2 cellular contexts compared by ENCODE assay signal in genomic region chr19:19546751-19547162, GRCh38.
TF ChIP-seq lines count a peak whose summit lies in the region.

No MANE protein-coding gene starts in this region.

TF ChIP-seq in HepG2, 621 proteins besides CTCF, POLR2A, EP300 and RAD21:
- TF ChIP-seq, protein P1, sequence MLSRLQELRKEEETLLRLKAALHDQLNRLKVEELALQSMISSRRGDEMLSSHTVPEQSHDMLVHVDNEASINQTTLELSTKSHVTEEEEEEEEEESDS (CRISPR knock-in tag; IDR thresholded peaks at IDR 0.05; ENCODE audit: borderline replicate concordance) = no peak
- TF ChIP-seq, protein P2, sequence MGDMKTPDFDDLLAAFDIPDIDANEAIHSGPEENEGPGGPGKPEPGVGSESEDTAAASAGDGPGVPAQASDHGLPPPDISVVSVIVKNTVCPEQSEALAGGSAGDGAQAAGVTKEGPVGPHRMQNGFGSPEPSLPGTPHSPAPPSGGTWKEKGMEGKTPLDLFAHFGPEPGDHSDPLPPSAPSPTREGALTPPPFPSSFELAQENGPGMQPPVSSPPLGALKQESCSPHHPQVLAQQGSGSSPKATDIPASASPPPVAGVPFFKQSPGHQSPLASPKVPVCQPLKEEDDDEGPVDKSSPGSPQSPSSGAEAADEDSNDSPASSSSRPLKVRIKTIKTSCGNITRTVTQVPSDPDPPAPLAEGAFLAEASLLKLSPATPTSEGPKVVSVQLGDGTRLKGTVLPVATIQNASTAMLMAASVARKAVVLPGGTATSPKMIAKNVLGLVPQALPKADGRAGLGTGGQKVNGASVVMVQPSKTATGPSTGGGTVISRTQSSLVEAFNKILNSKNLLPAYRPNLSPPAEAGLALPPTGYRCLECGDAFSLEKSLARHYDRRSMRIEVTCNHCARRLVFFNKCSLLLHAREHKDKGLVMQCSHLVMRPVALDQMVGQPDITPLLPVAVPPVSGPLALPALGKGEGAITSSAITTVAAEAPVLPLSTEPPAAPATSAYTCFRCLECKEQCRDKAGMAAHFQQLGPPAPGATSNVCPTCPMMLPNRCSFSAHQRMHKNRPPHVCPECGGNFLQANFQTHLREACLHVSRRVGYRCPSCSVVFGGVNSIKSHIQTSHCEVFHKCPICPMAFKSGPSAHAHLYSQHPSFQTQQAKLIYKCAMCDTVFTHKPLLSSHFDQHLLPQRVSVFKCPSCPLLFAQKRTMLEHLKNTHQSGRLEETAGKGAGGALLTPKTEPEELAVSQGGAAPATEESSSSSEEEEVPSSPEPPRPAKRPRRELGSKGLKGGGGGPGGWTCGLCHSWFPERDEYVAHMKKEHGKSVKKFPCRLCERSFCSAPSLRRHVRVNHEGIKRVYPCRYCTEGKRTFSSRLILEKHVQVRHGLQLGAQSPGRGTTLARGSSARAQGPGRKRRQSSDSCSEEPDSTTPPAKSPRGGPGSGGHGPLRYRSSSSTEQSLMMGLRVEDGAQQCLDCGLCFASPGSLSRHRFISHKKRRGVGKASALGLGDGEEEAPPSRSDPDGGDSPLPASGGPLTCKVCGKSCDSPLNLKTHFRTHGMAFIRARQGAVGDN (CRISPR knock-in tag; IDR thresholded peaks at IDR 0.05) = peak; percentile 24; the same call in 1 of the 2 replicates
- TF ChIP-seq, protein P3, sequence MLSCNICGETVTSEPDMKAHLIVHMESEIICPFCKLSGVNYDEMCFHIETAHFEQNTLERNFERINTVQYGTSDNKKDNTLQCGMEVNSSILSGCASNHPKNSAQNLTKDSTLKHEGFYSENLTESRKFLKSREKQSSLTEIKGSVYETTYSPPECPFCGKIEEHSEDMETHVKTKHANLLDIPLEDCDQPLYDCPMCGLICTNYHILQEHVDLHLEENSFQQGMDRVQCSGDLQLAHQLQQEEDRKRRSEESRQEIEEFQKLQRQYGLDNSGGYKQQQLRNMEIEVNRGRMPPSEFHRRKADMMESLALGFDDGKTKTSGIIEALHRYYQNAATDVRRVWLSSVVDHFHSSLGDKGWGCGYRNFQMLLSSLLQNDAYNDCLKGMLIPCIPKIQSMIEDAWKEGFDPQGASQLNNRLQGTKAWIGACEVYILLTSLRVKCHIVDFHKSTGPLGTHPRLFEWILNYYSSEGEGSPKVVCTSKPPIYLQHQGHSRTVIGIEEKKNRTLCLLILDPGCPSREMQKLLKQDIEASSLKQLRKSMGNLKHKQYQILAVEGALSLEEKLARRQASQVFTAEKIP (CRISPR knock-in tag; IDR thresholded peaks at IDR 0.05; ENCODE audit: borderline replicate concordance) = no peak
- no peak for TF ChIP-seq ZNF530 (CRISPR knock-in tag; IDR thresholded peaks at IDR 0.05; ENCODE audit: low read depth)

TF ChIP-seq in WTC11, 78 proteins besides CTCF, POLR2A, EP300 and RAD21:
- TF ChIP-seq ATF1 (CRISPR knock-in tag; IDR thresholded peaks at IDR 0.05) = no peak
